ENCODE assay signal across 28 cellular contexts in genomic region chr12:121216102-121216501, GRCh38. TPM values are rescaled to one million over a fixed set of nuclear protein-coding genes. Genes with fewer than 3 reads are reported as not detected.
DNase-seq lines count a peak whose midpoint lies in the region; ATAC-seq and TF ChIP-seq lines count a peak whose summit lies in the region.
"Had no signal": no experiment of that assay in that cellular context is flagged by ENCODE, and none has a peak within 500 bp of the region (broad histone marks: within the 10 kb centered on the region; RNA-seq: fewer than 3 reads in every experiment).

No MANE protein-coding gene starts in this region.

- no peak for DNase-seq in activated CD8-positive, alpha-beta memory T cell treated with anti-CD3 and anti-CD28 coated beads, Interleukin-2, amount 10 ng/mL, durations not matched to agents 7 days and 5 days
- DNase-seq in activated CD8-positive, alpha-beta memory T cell treated with anti-CD3 and anti-CD28 coated beads, Interleukin-2, amount 50 U/mL, for 48 hours: no peak
- no peak for DNase-seq in CD4-positive, alpha-beta memory T cell
- no peak for DNase-seq in activated naive CD8-positive, alpha-beta T cell treated with anti-CD3 and anti-CD28 coated beads for 36 hours
- no peak for DNase-seq in adrenal gland
- no peak for DNase-seq in AG20443 (ENCODE audit: low spot score)
- no peak for DNase-seq in effector CD4-positive, alpha-beta T cell
- DNase-seq: ACHN; activated CD4-positive, alpha-beta T cell treated with anti-CD3 and anti-CD28 coated beads for 1 hour; aorta; BE2C; Calu3; DND-41; effector memory CD4-positive, alpha-beta T cell; GF-D8; GOT3; immature natural killer cell; left colon; NCI-H774; SHP77; small intestine; stimulated activated naive CD8-positive, alpha-beta T cell treated with anti-CD3 and anti-CD28 coated beads, Interleukin-15, amount 100 ng/mL, for 72 hours had no signal

- H3K9me3 ChIP-seq in CD4-positive, alpha-beta memory T cell (ENCODE audit: control insufficient read depth in 1 of 2, low read length in 2 of 2): no peaks in the 10 kb centered on the region
- no peaks in the 10 kb centered on the region for H3K9me3 ChIP-seq in mucosa of rectum (ENCODE audit: control insufficient read depth in 2 of 2, low read length in 2 of 2)
- no peaks in the 10 kb centered on the region for H3K9me3 ChIP-seq in adrenal gland (replicated peaks in 1 of 3)
- H3K9me3 ChIP-seq: BE2C, pancreas had no signal

- peak overlapping the region; percentile 20 for H3K27ac Mint-ChIP-seq in activated CD8-positive, alpha-beta memory T cell treated with anti-CD3 and anti-CD28 coated beads, Interleukin-2, amount 10 ng/mL, durations not matched to agents 7 days and 5 days
- peak overlapping the region in 5 of 7 donors; percentile 42 to 91 (median 64) for H3K27ac Mint-ChIP-seq in CD4-positive, alpha-beta memory T cell
- peak overlapping the region; percentile 56 for H3K27ac Mint-ChIP-seq in activated naive CD8-positive, alpha-beta T cell treated with anti-CD3 and anti-CD28 coated beads for 36 hours
- H3K27ac Mint-ChIP-seq: neural progenitor cell had no signal

- no peak overlapping the region for H3K4me3 Mint-ChIP-seq in activated CD8-positive, alpha-beta memory T cell treated with anti-CD3 and anti-CD28 coated beads, Interleukin-2, amount 10 ng/mL, durations not matched to agents 7 days and 5 days
- no peak overlapping the region for H3K4me3 Mint-ChIP-seq in CD4-positive, alpha-beta memory T cell
- no peak overlapping the region for H3K4me3 Mint-ChIP-seq in activated naive CD8-positive, alpha-beta T cell treated with anti-CD3 and anti-CD28 coated beads for 36 hours
- H3K4me3 Mint-ChIP-seq: activated naive CD4-positive, alpha-beta T cell treated with anti-CD3 and anti-CD28 coated beads, Interleukin-2, amount 50 U/mL, for 24 hours; immature natural killer cell; neural progenitor cell; stimulated activated naive CD8-positive, alpha-beta T cell treated with anti-CD3 and anti-CD28 coated beads, Interleukin-15, amount 100 ng/mL, for 72 hours had no signal

- H3K27me3 ChIP-seq in CD4-positive, alpha-beta memory T cell (ENCODE audit: insufficient read depth, low read length): no peaks in the 10 kb centered on the region
- no peaks in the 10 kb centered on the region for H3K27me3 ChIP-seq in mucosa of rectum (ENCODE audit: control insufficient read depth in 2 of 2, insufficient read depth in 2 of 2, low read length in 2 of 2)
- H3K27me3 ChIP-seq in adrenal gland: no peaks in the 10 kb centered on the region
- H3K27me3 ChIP-seq: BE2C, neural progenitor cell, pancreas had no signal

- no peak for ATAC-seq in activated CD8-positive, alpha-beta memory T cell treated with anti-CD3 and anti-CD28 coated beads, Interleukin-2, amount 10 ng/mL, durations not matched to agents 7 days and 5 days
- ATAC-seq: left colon; Panc1; pancreas; stimulated activated naive CD8-positive, alpha-beta T cell treated with anti-CD3 and anti-CD28 coated beads, Interleukin-15, amount 100 ng/mL, for 72 hours had no signal

- peaks cover 13% of the 10 kb centered on the region for H3K36me3 ChIP-seq in CD4-positive, alpha-beta memory T cell (ENCODE audit: insufficient read depth, low read length)
- peaks cover 3 to 14% of the 10 kb centered on the region in 2 donors for H3K36me3 ChIP-seq in mucosa of rectum (ENCODE audit: control insufficient read depth in 2 of 2, insufficient read depth in 2 of 2, low read length in 2 of 2)
- peaks cover 0 to 11% of the 10 kb centered on the region in 2 donors for H3K36me3 ChIP-seq in adrenal gland (replicated peaks in 1 of 2)
- H3K36me3 ChIP-seq: BE2C, neural progenitor cell, pancreas had no signal

- no peaks in the 10 kb centered on the region for H3K9me3 Mint-ChIP-seq in activated CD8-positive, alpha-beta memory T cell treated with anti-CD3 and anti-CD28 coated beads, Interleukin-2, amount 10 ng/mL, durations not matched to agents 7 days and 5 days (ENCODE audit: low read depth)
- no peaks in the 10 kb centered on the region for H3K9me3 Mint-ChIP-seq in CD4-positive, alpha-beta memory T cell
- no peaks in the 10 kb centered on the region for H3K9me3 Mint-ChIP-seq in activated naive CD8-positive, alpha-beta T cell treated with anti-CD3 and anti-CD28 coated beads for 36 hours
- H3K9me3 Mint-ChIP-seq: activated naive CD4-positive, alpha-beta T cell treated with anti-CD3 and anti-CD28 coated beads, Interleukin-2, amount 50 U/mL, for 24 hours; immature natural killer cell; neural progenitor cell; stimulated activated naive CD8-positive, alpha-beta T cell treated with anti-CD3 and anti-CD28 coated beads, Interleukin-15, amount 100 ng/mL, for 72 hours had no signal

- no peak overlapping the region for H3K4me3 ChIP-seq in CD4-positive, alpha-beta memory T cell (ENCODE audit: low read length in 2 of 2)
- H3K4me3 ChIP-seq in mucosa of rectum (ENCODE audit: low read length in 2 of 2) (no peak overlapping the region), adrenal gland (no peak overlapping the region)
- H3K4me3 ChIP-seq: neural progenitor cell, pancreas had no signal

- H3K27ac ChIP-seq in CD4-positive, alpha-beta memory T cell (ENCODE audit: low read depth, low read length): no peak overlapping the region
- H3K27ac ChIP-seq in mucosa of rectum (ENCODE audit: low read depth in 2 of 2, low read length in 2 of 2) (peak overlapping the region; percentile 88 to 90), adrenal gland (no peak overlapping the region)
- H3K27ac ChIP-seq: epithelial cell of prostate, neural progenitor cell had no signal

- CTCF ChIA-PET in activated CD8-positive, alpha-beta memory T cell treated with anti-CD3 and anti-CD28 coated beads, Interleukin-2, amount 10 ng/mL, durations not matched to agents 7 days and 5 days (lab: Charles Lee): interaction anchor here (3.8 to 4.6 kb wide), 2 partner anchors 8 to 14 kb away, joined by 19 to 22 read pairs; no protein-coding TSS in a partner anchor
- CTCF ChIA-PET in CD4-positive, alpha-beta memory T cell (lab: Charles Lee; ENCODE audit: partially characterized antibody): interaction anchor here (1.2 to 2.3 kb wide), 6 partner anchors 8 to 182 kb away, joined by 3 to 10 read pairs (median 4); no protein-coding TSS in a partner anchor

- no peak for TF ChIP-seq POLR2A in adrenal gland (IDR thresholded peaks at IDR 0.05)

- peaks cover 51% of the 10 kb centered on the region for H3K4me1 Mint-ChIP-seq in activated CD8-positive, alpha-beta memory T cell treated with anti-CD3 and anti-CD28 coated beads, Interleukin-2, amount 10 ng/mL, durations not matched to agents 7 days and 5 days
- H3K4me1 Mint-ChIP-seq in CD4-positive, alpha-beta memory T cell: peaks cover 17 to 49% (median 30%) of the 10 kb centered on the region in 4 donors
- peaks cover 28% of the 10 kb centered on the region for H3K4me1 Mint-ChIP-seq in activated naive CD8-positive, alpha-beta T cell treated with anti-CD3 and anti-CD28 coated beads for 36 hours
- H3K4me1 Mint-ChIP-seq: neural progenitor cell had no signal

- no peak for TF ChIP-seq CTCF in adrenal gland (IDR thresholded peaks at IDR 0.05)

- H3K36me3 Mint-ChIP-seq in activated CD8-positive, alpha-beta memory T cell treated with anti-CD3 and anti-CD28 coated beads, Interleukin-2, amount 10 ng/mL, durations not matched to agents 7 days and 5 days: peaks cover 54% of the 10 kb centered on the region
- H3K36me3 Mint-ChIP-seq in CD4-positive, alpha-beta memory T cell: peaks cover 22 to 42% of the 10 kb centered on the region in 2 donors
- H3K36me3 Mint-ChIP-seq in activated naive CD8-positive, alpha-beta T cell treated with anti-CD3 and anti-CD28 coated beads for 36 hours: peaks cover 22% of the 10 kb centered on the region

- POLR2A ChIA-PET in CD4-positive, alpha-beta memory T cell (lab: Charles Lee; ENCODE audit: partially characterized antibody): interaction anchor here (1.3 to 7.8 kb wide), 2 partner anchors 7 to 23 kb away, joined by 3 to 113 read pairs; no protein-coding TSS in a partner anchor

- intact Hi-C loops in CD4-positive, alpha-beta memory T cell (cut with micrococcal nuclease): no loop called here
- intact Hi-C loops in adrenal gland (cut with DNase I): no loop called here

- WGBS in adrenal gland, 4 donors: 95 to 98% (median 97%) methylated on average over 4 of the region's 4 CpGs

- no peak overlapping the region for H3K9ac ChIP-seq in mucosa of rectum (ENCODE audit: low read depth in 1 of 2, low read length in 2 of 2)
- H3K9ac ChIP-seq: neural progenitor cell had no signal

- no peaks in the 10 kb centered on the region for H3K27me3 Mint-ChIP-seq in activated CD8-positive, alpha-beta memory T cell treated with anti-CD3 and anti-CD28 coated beads, Interleukin-2, amount 10 ng/mL, durations not matched to agents 7 days and 5 days
- no peaks in the 10 kb centered on the region for H3K27me3 Mint-ChIP-seq in CD4-positive, alpha-beta memory T cell
- H3K27me3 Mint-ChIP-seq in activated naive CD8-positive, alpha-beta T cell treated with anti-CD3 and anti-CD28 coated beads for 36 hours: no peaks in the 10 kb centered on the region
- H3K27me3 Mint-ChIP-seq: activated naive CD4-positive, alpha-beta T cell treated with anti-CD3 and anti-CD28 coated beads, Interleukin-2, amount 50 U/mL, for 24 hours; stimulated activated naive CD8-positive, alpha-beta T cell treated with anti-CD3 and anti-CD28 coated beads, Interleukin-15, amount 100 ng/mL, for 72 hours had no signal

- H3K4me1 ChIP-seq in CD4-positive, alpha-beta memory T cell (ENCODE audit: insufficient read depth, low read length): peaks cover 38% of the 10 kb centered on the region
- H3K4me1 ChIP-seq in mucosa of rectum (ENCODE audit: control insufficient read depth in 2 of 2, insufficient read depth in 2 of 2, low read length in 2 of 2) (peaks cover 24 to 57% of the 10 kb centered on the region in 2 donors), adrenal gland (replicated peaks in 1 of 2) (peaks cover 10 to 39% of the 10 kb centered on the region in 2 donors)
- H3K4me1 ChIP-seq: neural progenitor cell had no signal

RNA-seq across cellular contexts. Expression of gene P2RX4, which starts 6.2 kb away (rescaled TPM):
- 10 to 100 TPM; 52.6 to 64.8 TPM for total RNA-seq in activated CD8-positive, alpha-beta memory T cell treated with anti-CD3 and anti-CD28 coated beads, Interleukin-2, amount 10 ng/mL, durations not matched to agents 7 days and 5 days
- 10 to 100 TPM; 48.3 to 57.1 TPM for total RNA-seq in CD4-positive, alpha-beta memory T cell
- 10 to 100 TPM; 35.4 to 66.0 TPM for polyA plus RNA-seq in CD4-positive, alpha-beta memory T cell
- total RNA-seq in activated naive CD8-positive, alpha-beta T cell treated with anti-CD3 and anti-CD28 coated beads for 36 hours: 10 to 100 TPM; 17.8 to 19.0 TPM
- 100 to 1,000 TPM in 2 of 8 donors, 10 to 100 TPM in 6; 15.2 to 114 (median 53.7) TPM for total RNA-seq in adrenal gland
- polyA plus RNA-seq in adrenal gland: 10 to 100 TPM; 13.3 to 50.0 (median 29.2) TPM

Comparison
In these comparisons a context has a peak if more than half of its experiments do, and no peak if none do; other contexts are left out.
1. H3K27ac ChIP-seq: peak in mucosa of rectum (2 of 2); none in CD4-positive, alpha-beta memory T cell (single experiment) and adrenal gland (0 of 5).
2. Peak in every context shown above with its lines, with median percentiles within 50 percentile points of each other: H3K27ac Mint-ChIP-seq.